20 cellular contexts compared by ENCODE assay signal in the genomic region with DNA sequence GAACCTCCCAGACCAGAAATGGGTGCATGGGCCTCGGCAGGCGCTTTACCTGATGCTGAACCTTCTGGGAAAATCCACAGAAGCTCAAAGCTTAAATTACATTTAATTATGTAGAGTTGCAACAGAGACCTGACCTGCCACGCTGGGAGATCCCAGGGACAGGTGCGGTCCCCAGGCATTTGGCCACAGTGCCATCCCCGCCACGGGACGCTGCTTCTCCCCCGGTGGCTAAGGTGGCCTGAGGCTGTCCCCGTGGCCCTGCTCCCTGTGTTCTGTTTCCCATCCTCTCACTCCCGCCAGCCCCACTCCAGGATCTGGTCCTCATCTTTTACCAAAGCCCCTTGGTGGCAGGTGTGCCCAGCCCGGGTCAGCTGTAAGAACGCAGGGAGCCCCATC. TPM values are rescaled to one million over a fixed set of nuclear protein-coding genes. Genes with fewer than 3 reads are reported as not detected.
A peak's percentile ranks its signal among the peaks of the same experiment; 100 is the strongest.
DNase-seq lines count a peak whose midpoint lies in the region; ATAC-seq and TF ChIP-seq lines count a peak whose summit lies in the region.
"Had no signal": no experiment of that assay in that cellular context is flagged by ENCODE, and none has a peak within 500 bp of the region (broad histone marks: within the 10 kb centered on the region; RNA-seq: fewer than 3 reads in every experiment).

No MANE protein-coding gene starts in this region.

- H4K20me1 ChIP-seq in DND-41 (ENCODE audit: insufficient read depth, low read length) = peaks cover 87% of the 10 kb centered on the region

- peaks cover 23% of the 10 kb centered on the region for H3K4me1 Mint-ChIP-seq in activated T-cell treated with anti-CD3 and anti-CD28 coated beads, Interleukin-2, amount 50 U/mL, for 24 hours (ENCODE audit: low read depth)
- peaks cover 22% of the 10 kb centered on the region for H3K4me1 Mint-ChIP-seq in activated T-cell treated with anti-CD3 and anti-CD28 coated beads, Interleukin-2, amount 50 U/mL, for 4 hours (ENCODE audit: low read depth)

- no peaks in the 10 kb centered on the region for H3K9me3 Mint-ChIP-seq in activated T-cell treated with anti-CD3 and anti-CD28 coated beads, Interleukin-2, amount 50 U/mL, for 24 hours
- H3K9me3 Mint-ChIP-seq in activated T-cell treated with anti-CD3 and anti-CD28 coated beads, Interleukin-2, amount 50 U/mL, for 4 hours = no peaks in the 10 kb centered on the region
- H3K9me3 Mint-ChIP-seq: activated naive CD4-positive, alpha-beta T cell treated with anti-CD3 and anti-CD28 coated beads, Interleukin-2, amount 50 U/mL, for 24 hours; dendritic cell treated with granulocyte-macrophage colony-stimulating factor and Interleukin-4, amounts not matched to agents 40 ng/mL and 50 ng/mL, for 4 days had no signal

- H3K4me3 ChIP-seq in DND-41 (ENCODE audit: low read depth in 1 of 2, low read length in 2 of 2) (no peak overlapping the region), colonic mucosa (no peak overlapping the region), gastrocnemius medialis (no peak overlapping the region)
- H3K4me3 ChIP-seq: PC-9, prostate gland had no signal

- DNase-seq in activated T-cell treated with anti-CD3 and anti-CD28 coated beads, Interleukin-2, amount 50 U/mL, for 24 hours = no peak
- DNase-seq in activated T-cell treated with anti-CD3 and anti-CD28 coated beads, Interleukin-2, amount 50 U/mL, for 4 hours = no peak
- no peak for DNase-seq in DND-41
- no peak for DNase-seq in colonic mucosa
- peak; percentile 67 to 68 for DNase-seq in gastrocnemius medialis
- DNase-seq in H4 (ENCODE audit: low spot score) = no peak
- DNase-seq: ACHN; aorta; caudate nucleus; NCI-H2081 treated with DMSO at 0.1 percent for 48 hours; NK-92 treated with Interleukin-12 subunit alpha and Interleukin-12 subunit beta, amount 100 ng/mL, for 24 hours; SW 1271 had no signal

- TF ChIP-seq POLR2A in gastrocnemius medialis (IDR thresholded peaks at IDR 0.05) = no peak

- H3K4me1 ChIP-seq in DND-41 (ENCODE audit: insufficient read depth, low read length) (no peaks in the 10 kb centered on the region), colonic mucosa (peaks cover 9% of the 10 kb centered on the region), gastrocnemius medialis (peaks cover 16 to 25% of the 10 kb centered on the region in 2 donors)

- H3K9ac ChIP-seq in DND-41 (ENCODE audit: low read depth, low read length) (no peak overlapping the region), colonic mucosa (ENCODE audit: low read depth in 2 of 2, low read length in 2 of 2) (peak overlapping the region; percentile 37 to 75)

- no peak for TF ChIP-seq CTCF in DND-41 (IDR thresholded peaks at IDR 0.05; ENCODE audit: borderline replicate concordance, extremely low read depth, low read length, poor library complexity, severe bottlenecking)
- no peak for TF ChIP-seq CTCF in colonic mucosa (IDR thresholded peaks at IDR 0.05)
- TF ChIP-seq CTCF in gastrocnemius medialis (IDR thresholded peaks at IDR 0.05 in 4 of 5, conservative IDR thresholded peaks at IDR 0.05 in 1 of 5) = no peak

- in situ Hi-C loops in gastrocnemius medialis (cut with MboI; ENCODE audit: low sequenced_read_pairs in 4 of 4) = no loop called here

- no peak overlapping the region for H3K4me2 ChIP-seq in DND-41 (ENCODE audit: insufficient read depth, low read length)
- H3K4me2 ChIP-seq: PC-9 had no signal

- H3K36me3 ChIP-seq in DND-41 (ENCODE audit: insufficient read depth, low read length) (peaks cover 97% of the 10 kb centered on the region), colonic mucosa (no peaks in the 10 kb centered on the region), gastrocnemius medialis (peaks cover 0 to 11% of the 10 kb centered on the region in 2 donors)
- H3K36me3 ChIP-seq: prostate gland had no signal

- ATAC-seq in activated T-cell treated with anti-CD3 and anti-CD28 coated beads, Interleukin-2, amount 50 U/mL, for 4 hours = no peak
- ATAC-seq in DND-41 (ENCODE audit: insufficient read depth, low read depth) (no peak), gastrocnemius medialis (peak; percentile 31 to 60), GM21423 (IDR thresholded peaks at IDR 0.05; ENCODE audit: unreplicated experiment) (no peak), GM21360 (IDR thresholded peaks at IDR 0.05; ENCODE audit: unreplicated experiment) (no peak)
- ATAC-seq: activated CD4-positive, CD25-positive, alpha-beta regulatory T cell treated with anti-CD3 and anti-CD28 coated beads, Interleukin-2, amount 50 U/mL, for 24 hours had no signal

- no peaks in the 10 kb centered on the region for H3K27me3 Mint-ChIP-seq in activated T-cell treated with anti-CD3 and anti-CD28 coated beads, Interleukin-2, amount 50 U/mL, for 24 hours
- no peaks in the 10 kb centered on the region for H3K27me3 Mint-ChIP-seq in activated T-cell treated with anti-CD3 and anti-CD28 coated beads, Interleukin-2, amount 50 U/mL, for 4 hours (ENCODE audit: low read depth)
- H3K27me3 Mint-ChIP-seq: activated naive CD4-positive, alpha-beta T cell treated with anti-CD3 and anti-CD28 coated beads, Interleukin-2, amount 50 U/mL, for 24 hours; dendritic cell treated with granulocyte-macrophage colony-stimulating factor and Interleukin-4, amounts not matched to agents 40 ng/mL and 50 ng/mL, for 4 days had no signal

- no peaks in the 10 kb centered on the region for H3K27me3 ChIP-seq in DND-41 (ENCODE audit: insufficient read depth, low read length, poor library complexity)
- no peaks in the 10 kb centered on the region for H3K27me3 ChIP-seq in colonic mucosa
- H3K27me3 ChIP-seq in gastrocnemius medialis = no peaks in the 10 kb centered on the region

- peak overlapping the region; percentile 93 for H3K27ac Mint-ChIP-seq in activated T-cell treated with anti-CD3 and anti-CD28 coated beads, Interleukin-2, amount 50 U/mL, for 24 hours
- H3K27ac Mint-ChIP-seq: activated naive CD4-positive, alpha-beta T cell treated with anti-CD3 and anti-CD28 coated beads, Interleukin-2, amount 50 U/mL, for 24 hours; dendritic cell treated with granulocyte-macrophage colony-stimulating factor and Interleukin-4, amounts not matched to agents 40 ng/mL and 50 ng/mL, for 4 days had no signal

- H3K27ac ChIP-seq in DND-41 (ENCODE audit: low read length) (peak overlapping the region; percentile 52), colonic mucosa (peak overlapping the region; percentile 69), gastrocnemius medialis (peak overlapping the region; percentile 18 to 78 (median 58))
- H3K27ac ChIP-seq: PC-9, prostate gland had no signal

- H3K36me3 Mint-ChIP-seq in activated T-cell treated with anti-CD3 and anti-CD28 coated beads, Interleukin-2, amount 50 U/mL, for 24 hours (ENCODE audit: low read depth) = peaks cover 3% of the 10 kb centered on the region
- H3K36me3 Mint-ChIP-seq in activated T-cell treated with anti-CD3 and anti-CD28 coated beads, Interleukin-2, amount 50 U/mL, for 4 hours (ENCODE audit: insufficient read depth) = no peaks in the 10 kb centered on the region
- H3K36me3 Mint-ChIP-seq: activated naive CD4-positive, alpha-beta T cell treated with anti-CD3 and anti-CD28 coated beads, Interleukin-2, amount 50 U/mL, for 24 hours had no signal

- H2AFZ ChIP-seq in DND-41 (ENCODE audit: low read depth, low read length) = no peak overlapping the region
- H2AFZ ChIP-seq: PC-9 had no signal

- no peaks in the 10 kb centered on the region for H3K9me3 ChIP-seq in DND-41 (ENCODE audit: insufficient read depth, low read length, severe bottlenecking)
- H3K9me3 ChIP-seq in colonic mucosa = no peaks in the 10 kb centered on the region
- H3K9me3 ChIP-seq in gastrocnemius medialis = no peaks in the 10 kb centered on the region
- H3K9me3 ChIP-seq: prostate gland had no signal

- no peak overlapping the region for H3K4me3 Mint-ChIP-seq in activated T-cell treated with anti-CD3 and anti-CD28 coated beads, Interleukin-2, amount 50 U/mL, for 24 hours
- H3K4me3 Mint-ChIP-seq in activated T-cell treated with anti-CD3 and anti-CD28 coated beads, Interleukin-2, amount 50 U/mL, for 4 hours = no peak overlapping the region
- H3K4me3 Mint-ChIP-seq: activated naive CD4-positive, alpha-beta T cell treated with anti-CD3 and anti-CD28 coated beads, Interleukin-2, amount 50 U/mL, for 24 hours; CD14-positive monocyte; dendritic cell treated with granulocyte-macrophage colony-stimulating factor and Interleukin-4, amounts not matched to agents 40 ng/mL and 50 ng/mL, for 4 days had no signal

- peaks cover 73% of the 10 kb centered on the region for H3K79me2 ChIP-seq in DND-41 (ENCODE audit: insufficient read depth, low read length)

- intact Hi-C loops in colonic mucosa (cut with DNase I) = no loop called here
- intact Hi-C loops in gastrocnemius medialis (cut with DNase I; ENCODE audit: low total_unique reads) = no loop called here

RNA-seq across cellular contexts. Expression of gene GRAMD4, which starts 39.6 kb away (rescaled TPM):
- 10 to 100 TPM; 30.9 to 35.4 (median 33.0) TPM for total RNA-seq in activated T-cell treated with anti-CD3 and anti-CD28 coated beads, Interleukin-2, amount 50 U/mL, for 4 hours
- 100 to 1,000 TPM; 118 to 141 TPM for total RNA-seq in colonic mucosa
- total RNA-seq in gastrocnemius medialis = 100 to 1,000 TPM in 1 of 4 donors, 10 to 100 TPM in 3; 16.7 to 106 (median 53.3) TPM
- total RNA-seq in H4 (2014; rRNA removed; shearing (Covaris generic)) = 3.2 and 25.4 TPM in 2 replicates

Comparison
In these comparisons a context has a peak if more than half of its experiments do, and no peak if none do; other contexts are left out.
1. DNase-seq: peak in gastrocnemius medialis (2 of 2); none in activated T-cell treated with anti-CD3 and anti-CD28 coated beads, Interleukin-2, amount 50 U/mL, for 24 hours (single experiment), activated T-cell treated with anti-CD3 and anti-CD28 coated beads, Interleukin-2, amount 50 U/mL, for 4 hours (single experiment), DND-41 (single experiment), colonic mucosa (single experiment) and H4 (single experiment).
2. ATAC-seq: peak in gastrocnemius medialis (2 of 2); none in activated T-cell treated with anti-CD3 and anti-CD28 coated beads, Interleukin-2, amount 50 U/mL, for 4 hours (0 of 2), DND-41 (single experiment), GM21423 (single experiment) and GM21360 (single experiment).
3. Peak in every context shown above with its lines, with median percentiles within 50 percentile points of each other: H3K27ac ChIP-seq.